ENCODE assay signal across 1 cellular context in the genomic region with DNA sequence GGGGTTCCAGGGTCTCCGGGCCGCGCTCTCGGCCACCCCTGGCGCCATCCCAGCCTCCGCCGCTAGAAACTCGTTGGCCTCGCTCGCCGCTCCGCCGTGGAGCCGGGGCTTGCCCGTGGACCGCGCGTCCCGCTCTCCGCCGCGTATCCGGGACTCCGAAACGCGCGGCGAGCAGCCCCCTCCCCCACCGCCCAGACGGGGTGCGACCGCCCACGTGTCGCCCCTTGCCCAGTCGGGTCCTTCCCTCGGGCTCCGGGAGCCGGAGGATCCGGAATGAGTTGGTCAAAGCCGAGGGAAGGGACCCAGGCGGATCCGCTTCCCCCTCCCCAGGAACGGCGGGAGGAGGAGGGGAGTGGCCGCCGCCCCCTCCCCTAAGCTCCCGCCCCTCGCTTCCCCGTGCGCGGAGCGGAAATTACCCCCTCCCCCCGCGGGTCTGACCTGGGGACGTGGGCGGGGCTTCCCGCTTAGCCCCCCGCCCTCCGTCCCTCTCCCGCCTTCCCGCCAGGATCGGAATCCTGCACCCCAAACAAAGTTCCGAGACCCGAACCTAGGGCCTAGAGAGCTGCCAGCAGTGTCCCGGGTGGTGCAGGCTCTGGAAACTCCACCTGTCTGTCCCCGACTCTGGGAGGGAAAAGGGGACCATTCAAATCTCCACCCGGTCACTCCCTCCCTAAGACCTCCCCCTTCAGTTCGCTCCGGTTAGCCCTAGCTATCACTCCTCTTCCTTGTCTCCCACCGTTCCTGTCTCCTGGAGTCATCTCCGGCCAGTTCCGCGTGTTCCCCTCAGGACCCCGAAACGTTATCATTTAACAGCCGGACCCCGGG.
TF ChIP-seq lines count a peak whose summit lies in the region.

No MANE protein-coding gene starts in this region.

TF ChIP-seq in HepG2, 621 proteins besides CTCF, POLR2A, EP300 and RAD21 (continued from another document and continues in another):
- TF ChIP-seq, protein P1, sequence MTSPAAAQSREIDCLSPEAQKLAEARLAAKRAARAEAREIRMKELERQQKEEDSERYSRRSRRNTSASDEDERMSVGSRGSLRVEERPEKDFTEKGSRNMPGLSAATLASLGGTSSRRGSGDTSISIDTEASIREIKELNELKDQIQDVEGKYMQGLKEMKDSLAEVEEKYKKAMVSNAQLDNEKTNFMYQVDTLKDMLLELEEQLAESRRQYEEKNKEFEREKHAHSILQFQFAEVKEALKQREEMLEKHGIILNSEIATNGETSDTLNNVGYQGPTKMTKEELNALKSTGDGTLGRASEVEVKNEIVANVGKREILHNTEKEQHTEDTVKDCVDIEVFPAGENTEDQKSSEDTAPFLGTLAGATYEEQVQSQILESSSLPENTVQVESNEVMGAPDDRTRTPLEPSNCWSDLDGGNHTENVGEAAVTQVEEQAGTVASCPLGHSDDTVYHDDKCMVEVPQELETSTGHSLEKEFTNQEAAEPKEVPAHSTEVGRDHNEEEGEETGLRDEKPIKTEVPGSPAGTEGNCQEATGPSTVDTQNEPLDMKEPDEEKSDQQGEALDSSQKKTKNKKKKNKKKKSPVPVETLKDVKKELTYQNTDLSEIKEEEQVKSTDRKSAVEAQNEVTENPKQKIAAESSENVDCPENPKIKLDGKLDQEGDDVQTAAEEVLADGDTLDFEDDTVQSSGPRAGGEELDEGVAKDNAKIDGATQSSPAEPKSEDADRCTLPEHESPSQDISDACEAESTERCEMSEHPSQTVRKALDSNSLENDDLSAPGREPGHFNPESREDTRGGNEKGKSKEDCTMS (CRISPR knock-in tag; conservative IDR thresholded peaks at IDR 0.05) = 0 out of 2 replicates have a peak, but pooled peaks have one; percentile 58
- TF ChIP-seq ZNF17 (CRISPR knock-in tag; IDR thresholded peaks at IDR 0.05) (no peak), IRX3 (CRISPR knock-in tag; IDR thresholded peaks at IDR 0.05; ENCODE audit: borderline replicate concordance, low read depth) (peak; percentile 51; the same call in 1 of the 2 replicates), ZNF232 (CRISPR knock-in tag; IDR thresholded peaks at IDR 0.05; ENCODE audit: borderline replicate concordance) (no peak; the same call in 1 of the 2 replicates), MIER2 (CRISPR knock-in tag; IDR thresholded peaks at IDR 0.05) (peak; percentile 32; the same call in 1 of the 2 replicates), SNAI1 (CRISPR knock-in tag; IDR thresholded peaks at IDR 0.05; ENCODE audit: borderline replicate concordance) (no peak), MLLT10 (CRISPR knock-in tag; IDR thresholded peaks at IDR 0.05) (no peak), ZNF124 (CRISPR knock-in tag; IDR thresholded peaks at IDR 0.05) (peak; percentile 69; the same call in 1 of the 2 replicates), BORCS8-MEF2B (CRISPR knock-in tag; IDR thresholded peaks at IDR 0.05) (peak; percentile 76), JARID2 (CRISPR knock-in tag; IDR thresholded peaks at IDR 0.05; ENCODE audit: insufficient replicate concordance) (no peak), RCOR2 (CRISPR knock-in tag; IDR thresholded peaks at IDR 0.05) (no peak; the same call in 1 of the 2 replicates), ZEB1 (IDR thresholded peaks at IDR 0.05; ENCODE audit: insufficient replicate concordance, low read depth) (no peak), ZNF138 (CRISPR knock-in tag; IDR thresholded peaks at IDR 0.05; ENCODE audit: low read depth) (peak; percentile 24; the same call in 1 of the 2 replicates), FOXK2 (IDR thresholded peaks at IDR 0.05) (no peak), RFX1 (IDR thresholded peaks at IDR 0.05) (no peak), PHF8 (CRISPR knock-in tag; IDR thresholded peaks at IDR 0.05) (peak; percentile 88), ZNF205 (CRISPR knock-in tag; IDR thresholded peaks at IDR 0.05) (peak; percentile 72; the same call in 1 of the 2 replicates), SMAD1 (CRISPR knock-in tag; IDR thresholded peaks at IDR 0.05; ENCODE audit: borderline replicate concordance, low read depth) (peak; percentile 43; the same call in 1 of the 2 replicates), ZNF780A (CRISPR knock-in tag; IDR thresholded peaks at IDR 0.05) (no peak; the same call in 1 of the 2 replicates), CEBPB (IDR thresholded peaks at IDR 0.05; ENCODE audit: borderline replicate concordance, low read depth, low read length) (no peak), MTF2 (CRISPR knock-in tag; IDR thresholded peaks at IDR 0.05; ENCODE audit: borderline replicate concordance) (peak; percentile 83), ZMAT3 (CRISPR knock-in tag; conservative IDR thresholded peaks at IDR 0.05) (peak; percentile 86), CBX5 (CRISPR knock-in tag; IDR thresholded peaks at IDR 0.05; ENCODE audit: borderline replicate concordance) (peak; percentile 81; the same call in 1 of the 2 replicates), SMAD3 (CRISPR knock-in tag; IDR thresholded peaks at IDR 0.05) (peak; percentile 24; the same call in 1 of the 2 replicates), ZFP36L2 (CRISPR knock-in tag; IDR thresholded peaks at IDR 0.05) (peak; percentile 33; the same call in 1 of the 2 replicates), MTA1 (CRISPR knock-in tag; IDR thresholded peaks at IDR 0.05; ENCODE audit: borderline replicate concordance) (peak; percentile 79), ZSCAN30 (CRISPR knock-in tag; IDR thresholded peaks at IDR 0.05) (peak; percentile 92), RXRB (CRISPR knock-in tag; IDR thresholded peaks at IDR 0.05; ENCODE audit: borderline replicate concordance) (peak; percentile 67)
- TF ChIP-seq, protein P2, sequence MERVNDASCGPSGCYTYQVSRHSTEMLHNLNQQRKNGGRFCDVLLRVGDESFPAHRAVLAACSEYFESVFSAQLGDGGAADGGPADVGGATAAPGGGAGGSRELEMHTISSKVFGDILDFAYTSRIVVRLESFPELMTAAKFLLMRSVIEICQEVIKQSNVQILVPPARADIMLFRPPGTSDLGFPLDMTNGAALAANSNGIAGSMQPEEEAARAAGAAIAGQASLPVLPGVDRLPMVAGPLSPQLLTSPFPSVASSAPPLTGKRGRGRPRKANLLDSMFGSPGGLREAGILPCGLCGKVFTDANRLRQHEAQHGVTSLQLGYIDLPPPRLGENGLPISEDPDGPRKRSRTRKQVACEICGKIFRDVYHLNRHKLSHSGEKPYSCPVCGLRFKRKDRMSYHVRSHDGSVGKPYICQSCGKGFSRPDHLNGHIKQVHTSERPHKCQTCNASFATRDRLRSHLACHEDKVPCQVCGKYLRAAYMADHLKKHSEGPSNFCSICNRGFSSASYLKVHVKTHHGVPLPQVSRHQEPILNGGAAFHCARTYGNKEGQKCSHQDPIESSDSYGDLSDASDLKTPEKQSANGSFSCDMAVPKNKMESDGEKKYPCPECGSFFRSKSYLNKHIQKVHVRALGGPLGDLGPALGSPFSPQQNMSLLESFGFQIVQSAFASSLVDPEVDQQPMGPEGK (CRISPR knock-in tag; IDR thresholded peaks at IDR 0.05) = peak; percentile 99
- TF ChIP-seq, protein P3, sequence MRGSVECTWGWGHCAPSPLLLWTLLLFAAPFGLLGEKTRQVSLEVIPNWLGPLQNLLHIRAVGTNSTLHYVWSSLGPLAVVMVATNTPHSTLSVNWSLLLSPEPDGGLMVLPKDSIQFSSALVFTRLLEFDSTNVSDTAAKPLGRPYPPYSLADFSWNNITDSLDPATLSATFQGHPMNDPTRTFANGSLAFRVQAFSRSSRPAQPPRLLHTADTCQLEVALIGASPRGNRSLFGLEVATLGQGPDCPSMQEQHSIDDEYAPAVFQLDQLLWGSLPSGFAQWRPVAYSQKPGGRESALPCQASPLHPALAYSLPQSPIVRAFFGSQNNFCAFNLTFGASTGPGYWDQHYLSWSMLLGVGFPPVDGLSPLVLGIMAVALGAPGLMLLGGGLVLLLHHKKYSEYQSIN (CRISPR knock-in tag; IDR thresholded peaks at IDR 0.05; ENCODE audit: borderline replicate concordance) = peak; percentile 78; the same call in 1 of the 2 replicates
- TF ChIP-seq, protein P4, sequence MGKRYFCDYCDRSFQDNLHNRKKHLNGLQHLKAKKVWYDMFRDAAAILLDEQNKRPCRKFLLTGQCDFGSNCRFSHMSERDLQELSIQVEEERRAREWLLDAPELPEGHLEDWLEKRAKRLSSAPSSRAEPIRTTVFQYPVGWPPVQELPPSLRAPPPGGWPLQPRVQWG (CRISPR knock-in tag; IDR thresholded peaks at IDR 0.05; ENCODE audit: borderline replicate concordance, low read depth) = 0 out of 2 replicates have a peak, but pooled peaks have one; percentile 54
- TF ChIP-seq, protein P5, sequence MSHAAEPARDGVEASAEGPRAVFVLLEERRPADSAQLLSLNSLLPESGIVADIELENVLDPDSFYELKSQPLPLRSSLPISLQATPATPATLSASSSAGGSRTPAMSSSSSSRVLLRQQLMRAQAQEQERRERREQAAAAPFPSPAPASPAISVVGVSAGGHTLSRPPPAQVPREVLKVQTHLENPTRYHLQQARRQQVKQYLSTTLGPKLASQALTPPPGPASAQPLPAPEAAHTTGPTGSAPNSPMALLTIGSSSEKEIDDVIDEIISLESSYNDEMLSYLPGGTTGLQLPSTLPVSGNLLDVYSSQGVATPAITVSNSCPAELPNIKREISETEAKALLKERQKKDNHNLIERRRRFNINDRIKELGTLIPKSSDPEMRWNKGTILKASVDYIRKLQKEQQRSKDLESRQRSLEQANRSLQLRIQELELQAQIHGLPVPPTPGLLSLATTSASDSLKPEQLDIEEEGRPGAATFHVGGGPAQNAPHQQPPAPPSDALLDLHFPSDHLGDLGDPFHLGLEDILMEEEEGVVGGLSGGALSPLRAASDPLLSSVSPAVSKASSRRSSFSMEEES (CRISPR knock-in tag; IDR thresholded peaks at IDR 0.05) = peak; percentile 79; the same call in 1 of the 2 replicates
- TF ChIP-seq, protein P6, sequence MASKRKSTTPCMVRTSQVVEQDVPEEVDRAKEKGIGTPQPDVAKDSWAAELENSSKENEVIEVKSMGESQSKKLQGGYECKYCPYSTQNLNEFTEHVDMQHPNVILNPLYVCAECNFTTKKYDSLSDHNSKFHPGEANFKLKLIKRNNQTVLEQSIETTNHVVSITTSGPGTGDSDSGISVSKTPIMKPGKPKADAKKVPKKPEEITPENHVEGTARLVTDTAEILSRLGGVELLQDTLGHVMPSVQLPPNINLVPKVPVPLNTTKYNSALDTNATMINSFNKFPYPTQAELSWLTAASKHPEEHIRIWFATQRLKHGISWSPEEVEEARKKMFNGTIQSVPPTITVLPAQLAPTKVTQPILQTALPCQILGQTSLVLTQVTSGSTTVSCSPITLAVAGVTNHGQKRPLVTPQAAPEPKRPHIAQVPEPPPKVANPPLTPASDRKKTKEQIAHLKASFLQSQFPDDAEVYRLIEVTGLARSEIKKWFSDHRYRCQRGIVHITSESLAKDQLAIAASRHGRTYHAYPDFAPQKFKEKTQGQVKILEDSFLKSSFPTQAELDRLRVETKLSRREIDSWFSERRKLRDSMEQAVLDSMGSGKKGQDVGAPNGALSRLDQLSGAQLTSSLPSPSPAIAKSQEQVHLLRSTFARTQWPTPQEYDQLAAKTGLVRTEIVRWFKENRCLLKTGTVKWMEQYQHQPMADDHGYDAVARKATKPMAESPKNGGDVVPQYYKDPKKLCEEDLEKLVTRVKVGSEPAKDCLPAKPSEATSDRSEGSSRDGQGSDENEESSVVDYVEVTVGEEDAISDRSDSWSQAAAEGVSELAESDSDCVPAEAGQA (IDR thresholded peaks at IDR 0.05; ENCODE audit: low read depth) = no peak
- TF ChIP-seq, protein P6 (CRISPR knock-in tag; IDR thresholded peaks at IDR 0.05; ENCODE audit: borderline replicate concordance) = 0 out of 2 replicates have a peak, but pooled peaks have one; percentile 62
- TF ChIP-seq, protein P7, sequence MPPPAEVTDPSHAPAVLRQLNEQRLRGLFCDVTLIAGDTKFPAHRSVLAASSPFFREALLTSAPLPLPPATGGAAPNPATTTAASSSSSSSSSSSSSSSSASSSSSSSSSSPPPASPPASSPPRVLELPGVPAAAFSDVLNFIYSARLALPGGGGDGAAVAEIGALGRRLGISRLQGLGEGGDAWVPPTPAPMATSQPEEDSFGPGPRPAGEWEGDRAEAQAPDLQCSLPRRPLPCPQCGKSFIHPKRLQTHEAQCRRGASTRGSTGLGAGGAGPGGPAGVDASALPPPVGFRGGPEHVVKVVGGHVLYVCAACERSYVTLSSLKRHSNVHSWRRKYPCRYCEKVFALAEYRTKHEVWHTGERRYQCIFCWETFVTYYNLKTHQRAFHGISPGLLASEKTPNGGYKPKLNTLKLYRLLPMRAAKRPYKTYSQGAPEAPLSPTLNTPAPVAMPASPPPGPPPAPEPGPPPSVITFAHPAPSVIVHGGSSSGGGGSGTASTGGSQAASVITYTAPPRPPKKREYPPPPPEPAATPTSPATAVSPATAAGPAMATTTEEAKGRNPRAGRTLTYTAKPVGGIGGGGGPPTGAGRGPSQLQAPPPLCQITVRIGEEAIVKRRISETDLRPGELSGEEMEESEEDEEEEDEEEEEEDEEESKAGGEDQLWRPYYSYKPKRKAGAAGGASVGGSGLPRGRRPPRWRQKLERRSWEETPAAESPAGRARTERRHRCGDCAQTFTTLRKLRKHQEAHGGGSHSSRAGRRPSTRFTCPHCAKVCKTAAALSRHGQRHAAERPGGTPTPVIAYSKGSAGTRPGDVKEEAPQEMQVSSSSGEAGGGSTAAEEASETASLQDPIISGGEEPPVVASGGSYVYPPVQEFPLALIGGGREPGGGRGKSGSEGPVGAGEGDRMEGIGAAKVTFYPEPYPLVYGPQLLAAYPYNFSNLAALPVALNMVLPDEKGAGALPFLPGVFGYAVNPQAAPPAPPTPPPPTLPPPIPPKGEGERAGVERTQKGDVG (CRISPR knock-in tag; IDR thresholded peaks at IDR 0.05; ENCODE audit: borderline replicate concordance) = no peak; the same call in 1 of the 2 replicates
- TF ChIP-seq, protein P8, sequence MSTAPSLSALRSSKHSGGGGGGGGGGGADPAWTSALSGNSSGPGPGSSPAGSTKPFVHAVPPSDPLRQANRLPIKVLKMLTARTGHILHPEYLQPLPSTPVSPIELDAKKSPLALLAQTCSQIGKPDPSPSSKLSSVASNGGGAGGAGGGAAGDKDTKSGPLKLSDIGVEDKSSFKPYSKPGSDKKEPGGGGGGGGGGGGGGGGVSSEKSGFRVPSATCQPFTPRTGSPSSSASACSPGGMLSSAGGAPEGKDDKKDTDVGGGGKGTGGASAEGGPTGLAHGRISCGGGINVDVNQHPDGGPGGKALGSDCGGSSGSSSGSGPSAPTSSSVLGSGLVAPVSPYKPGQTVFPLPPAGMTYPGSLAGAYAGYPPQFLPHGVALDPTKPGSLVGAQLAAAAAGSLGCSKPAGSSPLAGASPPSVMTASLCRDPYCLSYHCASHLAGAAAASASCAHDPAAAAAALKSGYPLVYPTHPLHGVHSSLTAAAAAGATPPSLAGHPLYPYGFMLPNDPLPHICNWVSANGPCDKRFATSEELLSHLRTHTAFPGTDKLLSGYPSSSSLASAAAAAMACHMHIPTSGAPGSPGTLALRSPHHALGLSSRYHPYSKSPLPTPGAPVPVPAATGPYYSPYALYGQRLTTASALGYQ (CRISPR knock-in tag; IDR thresholded peaks at IDR 0.05) = no peak; the same call in 1 of the 2 replicates
